Comparison of ENCODE assay signal across 9 cellular contexts in the genomic region with DNA sequence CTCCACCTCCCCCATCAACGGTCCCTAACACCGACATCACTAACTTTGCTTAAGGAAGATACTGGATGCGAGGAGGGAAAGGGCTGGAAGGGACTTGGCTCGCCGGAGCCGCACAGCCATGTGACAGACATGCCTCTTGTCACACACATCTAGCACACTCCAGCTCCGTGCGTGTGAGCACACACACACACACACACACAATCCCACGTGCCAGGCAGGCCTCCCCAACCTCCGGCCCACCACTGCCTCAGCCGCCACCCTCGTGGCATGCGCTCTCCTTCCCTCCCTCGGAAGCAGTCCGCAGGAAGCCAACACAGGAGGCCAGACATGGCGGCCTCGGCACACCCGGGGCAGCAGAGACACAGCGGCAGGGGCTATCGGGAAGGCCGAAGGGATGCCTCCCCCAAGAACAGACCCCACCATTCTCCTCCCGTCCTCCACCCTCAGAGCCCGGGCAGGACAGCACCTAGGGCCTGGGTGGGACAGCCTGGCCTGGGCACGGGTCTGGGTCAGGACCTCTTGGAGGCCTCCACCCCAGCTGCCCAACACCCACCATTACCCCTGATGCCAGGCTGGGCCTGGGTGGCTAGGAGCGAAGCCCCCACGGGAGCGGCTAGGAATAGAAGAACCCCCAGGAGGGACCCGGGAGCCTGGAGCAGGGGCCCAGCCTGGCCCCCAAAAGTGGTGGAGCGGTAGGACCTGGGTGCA. TPM values are rescaled to one million over a fixed set of nuclear protein-coding genes. Genes with fewer than 3 reads are reported as not detected.
A peak's percentile ranks its signal among the peaks of the same experiment; 100 is the strongest.
DNase-seq lines count a peak whose midpoint lies in the region; ATAC-seq lines count a peak whose summit lies in the region.
"Had no signal": no experiment of that assay in that cellular context is flagged by ENCODE, and none has a peak within 500 bp of the region (broad histone marks: within the 10 kb centered on the region; RNA-seq: fewer than 3 reads in every experiment).

No MANE protein-coding gene starts in this region.

- H3K4me2 ChIP-seq in BLaER1 treated with 17β-estradiol and CSF1 and Interleukin-3, amounts not matched to agents 10 nM and 100 nM: peak overlapping the region; percentile 96 to 100 (median 99)
- H3K4me2 ChIP-seq in Karpas-422 (ENCODE audit: low read depth, low read length, poor library complexity, severe bottlenecking): peak overlapping the region; percentile 87

- H3K4me1 ChIP-seq in BLaER1 treated with 17β-estradiol and CSF1 and Interleukin-3, amounts not matched to agents 10 nM and 100 nM: peaks cover 66 to 90% (median 85%) of the 10 kb centered on the region in 10 experiments
- peaks cover 35% of the 10 kb centered on the region for H3K4me1 ChIP-seq in Karpas-422 (ENCODE audit: low read length)

- H3K27me3 Mint-ChIP-seq in activated T-cell treated with anti-CD3 and anti-CD28 coated beads, Interleukin-2, amount 50 U/mL, for 4 hours (ENCODE audit: low read depth): no peaks in the 10 kb centered on the region

- H3K9me3 ChIP-seq in BLaER1 treated with 17β-estradiol and CSF1 and Interleukin-3, amounts not matched to agents 10 nM and 100 nM (replicated peaks in 1 of 11): no peaks in the 10 kb centered on the region
- no peaks in the 10 kb centered on the region for H3K9me3 ChIP-seq in Karpas-422 (ENCODE audit: low read length)

- peak overlapping the region; percentile 67 to 87 (median 78) for H3K4me3 ChIP-seq in BLaER1 treated with 17β-estradiol and CSF1 and Interleukin-3, amounts not matched to agents 10 nM and 100 nM
- peak overlapping the region; percentile 79 for H3K4me3 ChIP-seq in Karpas-422 (ENCODE audit: low read length)

- H3K4me3 Mint-ChIP-seq in activated T-cell treated with anti-CD3 and anti-CD28 coated beads, Interleukin-2, amount 50 U/mL, for 4 hours: peak overlapping the region; percentile 94

- peak; percentile 55 to 56 for ATAC-seq in activated T-cell treated with anti-CD3 and anti-CD28 coated beads, Interleukin-2, amount 50 U/mL, for 4 hours
- ATAC-seq in left lobe of liver (peak; percentile 2), HG02938 (IDR thresholded peaks at IDR 0.05; ENCODE audit: unreplicated experiment) (no peak), GM21717 (IDR thresholded peaks at IDR 0.05; ENCODE audit: unreplicated experiment) (no peak), HG03342 (IDR thresholded peaks at IDR 0.05; ENCODE audit: unreplicated experiment) (no peak)

- DNase-seq in Karpas-422 (peak; percentile 86), left lobe of liver (ENCODE audit: low spot score) (no peak)
- DNase-seq in activated T-cell treated with anti-CD3 and anti-CD28 coated beads, Interleukin-2, amount 50 U/mL, for 4 hours: peak; percentile 57
- DNase-seq in stimulated activated CD8-positive, alpha-beta memory T cell treated with anti-CD3 and anti-CD28 coated beads, Interleukin-15, amount 100 ng/mL, for 4 hours (ENCODE audit: low read depth in 2 of 2): peak; percentile 36 to 38

- H3K9ac ChIP-seq in BLaER1 treated with 17β-estradiol and CSF1 and Interleukin-3, amounts not matched to agents 10 nM and 100 nM: peak overlapping the region; percentile 86 to 95 (median 91)
- peak overlapping the region; percentile 88 for H3K9ac ChIP-seq in Karpas-422 (ENCODE audit: low read length)

- peaks cover 6% of the 10 kb centered on the region for H3K36me3 Mint-ChIP-seq in activated T-cell treated with anti-CD3 and anti-CD28 coated beads, Interleukin-2, amount 50 U/mL, for 4 hours (ENCODE audit: insufficient read depth)

- H3K4me1 Mint-ChIP-seq in activated T-cell treated with anti-CD3 and anti-CD28 coated beads, Interleukin-2, amount 50 U/mL, for 4 hours (ENCODE audit: low read depth): peaks cover 63% of the 10 kb centered on the region

- H3K36me3 ChIP-seq in BLaER1 treated with 17β-estradiol and CSF1 and Interleukin-3, amounts not matched to agents 10 nM and 100 nM: peaks cover 3 to 26% (median 12%) of the 10 kb centered on the region in 11 experiments; a peak in 21 of 22 replicates
- H3K36me3 ChIP-seq in Karpas-422 (ENCODE audit: insufficient read depth, low read length): peaks cover 5% of the 10 kb centered on the region; the same call in 1 of the 2 replicates

- no peak overlapping the region for H2AFZ ChIP-seq in Karpas-422 (ENCODE audit: low read length)

- peaks cover 60% of the 10 kb centered on the region for H3K79me2 ChIP-seq in Karpas-422 (ENCODE audit: low read length)

- peaks cover 20 to 30% (median 27%) of the 10 kb centered on the region in 11 experiments; a peak in 18 of 22 replicates for H4K20me1 ChIP-seq in BLaER1 treated with 17β-estradiol and CSF1 and Interleukin-3, amounts not matched to agents 10 nM and 100 nM
- peaks cover 16% of the 10 kb centered on the region; the same call in 1 of the 2 replicates for H4K20me1 ChIP-seq in Karpas-422 (ENCODE audit: insufficient read depth, low read depth, low read length)

- H3K27me3 ChIP-seq in BLaER1 treated with 17β-estradiol and CSF1 and Interleukin-3, amounts not matched to agents 10 nM and 100 nM: no peaks in the 10 kb centered on the region
- H3K27me3 ChIP-seq in Karpas-422 (ENCODE audit: low read length): no peaks in the 10 kb centered on the region

- no peaks in the 10 kb centered on the region for H3K9me3 Mint-ChIP-seq in activated T-cell treated with anti-CD3 and anti-CD28 coated beads, Interleukin-2, amount 50 U/mL, for 4 hours

- H3K9me2 ChIP-seq in Karpas-422 (replicated peaks; ENCODE audit: insufficient read depth, low read length): no peaks in the 10 kb centered on the region

- H3K27ac ChIP-seq in BLaER1 treated with 17β-estradiol and CSF1 and Interleukin-3, amounts not matched to agents 10 nM and 100 nM: peak overlapping the region; percentile 87 to 99 (median 94)
- peak overlapping the region; percentile 85 for H3K27ac ChIP-seq in Karpas-422 (ENCODE audit: low read length)
- H3K27ac ChIP-seq: C4-2B had no signal

RNA-seq across cellular contexts. Expression of a gene that starts 1.0 kb away (rescaled TPM):
- 91.1 and 105 TPM in 2 replicates for total RNA-seq in Karpas-422 (2014; rRNA removed; shearing (Covaris generic); ENCODE audit: low replicate concordance)
- total RNA-seq in activated T-cell treated with anti-CD3 and anti-CD28 coated beads, Interleukin-2, amount 50 U/mL, for 4 hours: 100 to 1,000 TPM; 157 to 188 (median 184) TPM
- 8.0 TPM for total RNA-seq in left lobe of liver

RNA-seq across cellular contexts. Expression of a gene that starts 34.1 kb away (rescaled TPM):
- total RNA-seq in Karpas-422 (2014; rRNA removed; shearing (Covaris generic); ENCODE audit: low replicate concordance): not detected in 2 replicates
- total RNA-seq in activated T-cell treated with anti-CD3 and anti-CD28 coated beads, Interleukin-2, amount 50 U/mL, for 4 hours: under 1 TPM in 2 of 3 donors, not detected in 1; 0.26 to 0.35 TPM
- total RNA-seq in left lobe of liver: 22.4 TPM

RNA-seq across cellular contexts. Expression of a gene that starts 57.9 kb away (rescaled TPM):
- total RNA-seq in Karpas-422 (2014; rRNA removed; shearing (Covaris generic); ENCODE audit: low replicate concordance): not detected in 2 replicates
- under 1 TPM; 0.03 to 0.33 (median 0.05) TPM for total RNA-seq in activated T-cell treated with anti-CD3 and anti-CD28 coated beads, Interleukin-2, amount 50 U/mL, for 4 hours
- 0.23 TPM for total RNA-seq in left lobe of liver

Comparison
In these comparisons a context has a peak if more than half of its experiments do, and no peak if none do; other contexts are left out.
1. ATAC-seq: peak in activated T-cell treated with anti-CD3 and anti-CD28 coated beads, Interleukin-2, amount 50 U/mL, for 4 hours (2 of 2) and left lobe of liver (single experiment); none in HG02938 (single experiment), GM21717 (single experiment) and HG03342 (single experiment).
2. RNA of a gene that starts 1.0 kb away (total RNA-seq): 157 to 188 TPM in activated T-cell treated with anti-CD3 and anti-CD28 coated beads, Interleukin-2, amount 50 U/mL, for 4 hours and 91.1 to 105 TPM in Karpas-422; 8.0 TPM in left lobe of liver (single experiment); every median in the first group is over 10 times any median in the second.
3. RNA of a gene that starts 34.1 kb away (total RNA-seq): 22.4 TPM in left lobe of liver (single experiment); 0.26 to 0.35 TPM in activated T-cell treated with anti-CD3 and anti-CD28 coated beads, Interleukin-2, amount 50 U/mL, for 4 hours and not detected in Karpas-422; every median in the first group is over 10 times any median in the second.